ENCODE assay signal across 23 cellular contexts in genomic region chr17:81246343-81246670, GRCh38. TPM values are rescaled to one million over a fixed set of nuclear protein-coding genes. Genes with fewer than 3 reads are reported as not detected.
A peak's percentile ranks its signal among the peaks of the same experiment; 100 is the strongest.
DNase-seq lines count a peak whose midpoint lies in the region; ATAC-seq and TF ChIP-seq lines count a peak whose summit lies in the region.
"Had no signal": no experiment of that assay in that cellular context is flagged by ENCODE, and none has a peak within 500 bp of the region (broad histone marks: within the 10 kb centered on the region; RNA-seq: fewer than 3 reads in every experiment).

No MANE protein-coding gene starts in this region.

- peaks cover 19 to 20% of the 10 kb centered on the region in 2 donors for H3K4me1 Mint-ChIP-seq in stimulated activated naive B cell treated with anti-CD40 and anti-IgM and Interleukin-4, amounts not matched to agents 10 μg/mL and 1 μg/mL and 100 μg/mL, for 72 hours

- peaks cover 20 to 53% of the 10 kb centered on the region in 2 experiments for H3K36me3 ChIP-seq in SK-N-SH (replicated peaks in 1 of 2; ENCODE audit: control insufficient read depth in 1 of 2, insufficient read depth in 2 of 2, low read length in 1 of 2)

- peak; percentile 1; the same call in 1 of the 3 replicates for ATAC-seq in SK-N-SH treated with all-trans-retinoic acid at 6 μM for 48 hours
- peak; percentile 1 for ATAC-seq in left lobe of liver
- no peak for ATAC-seq in stimulated activated naive B cell treated with anti-CD40 and anti-IgM and Interleukin-4, amounts not matched to agents 10 μg/mL and 1 μg/mL and 100 μg/mL, for 72 hours (replicated peaks)
- no peak for ATAC-seq in HG03280 (IDR thresholded peaks at IDR 0.05; ENCODE audit: unreplicated experiment)
- ATAC-seq in HG03571 (IDR thresholded peaks at IDR 0.05; ENCODE audit: unreplicated experiment) = no peak

- CTCF ChIA-PET in SK-N-SH (lab: Yijun Ruan, JAX) = interaction anchor here (1.2 to 2.6 kb wide), 2 partner anchors 8 to 104 kb away, joined by 3 to 11 read pairs; no protein-coding TSS in a partner anchor

- H3K4me3 Mint-ChIP-seq in stimulated activated naive B cell treated with anti-CD40 and anti-IgM and Interleukin-4, amounts not matched to agents 10 μg/mL and 1 μg/mL and 100 μg/mL, for 72 hours = no peak overlapping the region
- H3K4me3 Mint-ChIP-seq: CD8-positive, alpha-beta memory T cell; H9; HFFc6 had no signal

- no peak overlapping the region for H3K4me2 ChIP-seq in SK-N-SH
- H3K4me2 ChIP-seq: KMS-11 had no signal

- 100% methylated on average over 6 of the region's 10 CpGs for WGBS in SK-N-SH (ENCODE audit: low lambda C conversion rate)

- DNase-seq in SK-N-SH (no peak), left lobe of liver (ENCODE audit: low spot score) (no peak)
- DNase-seq in stimulated activated naive B cell treated with anti-CD40 and anti-IgM and Interleukin-4, amounts not matched to agents 10 μg/mL and 1 μg/mL and 100 μg/mL, for 72 hours = no peak
- DNase-seq: AML-193; C1 segment of cervical spinal cord; Calu3; CD8-positive, alpha-beta memory T cell; DMS153; H9; HFFc6; NCI-H1105; NCI-H2029 treated with DMSO at 0.1 percent for 48 hours; NCI-H345; NCI-H524; NCI-H774; NK-92 treated with Interleukin-12 subunit alpha and Interleukin-12 subunit beta, amount 100 ng/mL, for 24 hours had no signal

- no peaks in the 10 kb centered on the region for H3K9me3 ChIP-seq in SK-N-SH

- peaks cover 4% of the 10 kb centered on the region for H3F3A ChIP-seq in SK-N-SH (replicated peaks; ENCODE audit: insufficient read depth)

- no peak overlapping the region for H2AFZ ChIP-seq in SK-N-SH (ENCODE audit: low read depth)

- no peak overlapping the region for H3K9ac ChIP-seq in SK-N-SH
- H3K9ac ChIP-seq: KMS-11 had no signal

- POLR2A ChIA-PET in SK-N-SH (lab: Yijun Ruan, JAX) = no interaction called here

- no peak for TF ChIP-seq EP300 in SK-N-SH (IDR thresholded peaks at IDR 0.05; ENCODE audit: borderline replicate concordance in 1 of 2, low read depth in 1 of 2, low read length in 1 of 2)

- no peak for TF ChIP-seq CTCF in SK-N-SH (IDR thresholded peaks at IDR 0.05)

- no peaks in the 10 kb centered on the region for H3K9me3 Mint-ChIP-seq in stimulated activated naive B cell treated with anti-CD40 and anti-IgM and Interleukin-4, amounts not matched to agents 10 μg/mL and 1 μg/mL and 100 μg/mL, for 72 hours
- H3K9me3 Mint-ChIP-seq: CD8-positive, alpha-beta memory T cell; H9 had no signal

- no peak overlapping the region for H3K4me3 ChIP-seq in SK-N-SH (ENCODE audit: low read depth in 2 of 2, low read length in 1 of 2)
- H3K4me3 ChIP-seq: SJSA1 had no signal

- peaks cover 13% of the 10 kb centered on the region for H4K20me1 ChIP-seq in SK-N-SH (ENCODE audit: insufficient read depth)

- no peaks in the 10 kb centered on the region for H3K9me2 ChIP-seq in SK-N-SH

- H3K27ac ChIP-seq in SK-N-SH (ENCODE audit: low read depth in 2 of 2, low read length in 1 of 2) = no peak overlapping the region
- H3K27ac ChIP-seq: 22Rv1, HL-60, KMS-11, SJSA1 had no signal

- H3K36me3 Mint-ChIP-seq in stimulated activated naive B cell treated with anti-CD40 and anti-IgM and Interleukin-4, amounts not matched to agents 10 μg/mL and 1 μg/mL and 100 μg/mL, for 72 hours = peaks cover 35 to 41% of the 10 kb centered on the region in 2 donors

- TF ChIP-seq RAD21 in SK-N-SH (IDR thresholded peaks at IDR 0.05; ENCODE audit: low read length) = no peak

- no peaks in the 10 kb centered on the region for H3K27me3 Mint-ChIP-seq in stimulated activated naive B cell treated with anti-CD40 and anti-IgM and Interleukin-4, amounts not matched to agents 10 μg/mL and 1 μg/mL and 100 μg/mL, for 72 hours

- H3K79me2 ChIP-seq in SK-N-SH (ENCODE audit: insufficient read depth) = peaks cover 10% of the 10 kb centered on the region; the same call in 1 of the 2 replicates

- no peaks in the 10 kb centered on the region for H3K27me3 ChIP-seq in SK-N-SH (ENCODE audit: insufficient read depth)
- H3K27me3 ChIP-seq: SJSA1 had no signal

- peaks cover 0 to 35% of the 10 kb centered on the region in 2 experiments; a peak in 1 of 4 replicates for H3K4me1 ChIP-seq in SK-N-SH (ENCODE audit: control insufficient read depth in 1 of 2, insufficient read depth in 2 of 2, low read depth in 1 of 2, low read length in 1 of 2)

- peak overlapping the region; percentile 31 for H3K27ac Mint-ChIP-seq in stimulated activated naive B cell treated with anti-CD40 and anti-IgM and Interleukin-4, amounts not matched to agents 10 μg/mL and 1 μg/mL and 100 μg/mL, for 72 hours
- H3K27ac Mint-ChIP-seq: CD8-positive, alpha-beta memory T cell; HFFc6 had no signal

TF ChIP-seq in SK-N-SH treated with all-trans-retinoic acid at 6 μM for 48 hours, 23 proteins besides CTCF, POLR2A, EP300 and RAD21 (continues in another document):
- TF ChIP-seq, protein P1, sequence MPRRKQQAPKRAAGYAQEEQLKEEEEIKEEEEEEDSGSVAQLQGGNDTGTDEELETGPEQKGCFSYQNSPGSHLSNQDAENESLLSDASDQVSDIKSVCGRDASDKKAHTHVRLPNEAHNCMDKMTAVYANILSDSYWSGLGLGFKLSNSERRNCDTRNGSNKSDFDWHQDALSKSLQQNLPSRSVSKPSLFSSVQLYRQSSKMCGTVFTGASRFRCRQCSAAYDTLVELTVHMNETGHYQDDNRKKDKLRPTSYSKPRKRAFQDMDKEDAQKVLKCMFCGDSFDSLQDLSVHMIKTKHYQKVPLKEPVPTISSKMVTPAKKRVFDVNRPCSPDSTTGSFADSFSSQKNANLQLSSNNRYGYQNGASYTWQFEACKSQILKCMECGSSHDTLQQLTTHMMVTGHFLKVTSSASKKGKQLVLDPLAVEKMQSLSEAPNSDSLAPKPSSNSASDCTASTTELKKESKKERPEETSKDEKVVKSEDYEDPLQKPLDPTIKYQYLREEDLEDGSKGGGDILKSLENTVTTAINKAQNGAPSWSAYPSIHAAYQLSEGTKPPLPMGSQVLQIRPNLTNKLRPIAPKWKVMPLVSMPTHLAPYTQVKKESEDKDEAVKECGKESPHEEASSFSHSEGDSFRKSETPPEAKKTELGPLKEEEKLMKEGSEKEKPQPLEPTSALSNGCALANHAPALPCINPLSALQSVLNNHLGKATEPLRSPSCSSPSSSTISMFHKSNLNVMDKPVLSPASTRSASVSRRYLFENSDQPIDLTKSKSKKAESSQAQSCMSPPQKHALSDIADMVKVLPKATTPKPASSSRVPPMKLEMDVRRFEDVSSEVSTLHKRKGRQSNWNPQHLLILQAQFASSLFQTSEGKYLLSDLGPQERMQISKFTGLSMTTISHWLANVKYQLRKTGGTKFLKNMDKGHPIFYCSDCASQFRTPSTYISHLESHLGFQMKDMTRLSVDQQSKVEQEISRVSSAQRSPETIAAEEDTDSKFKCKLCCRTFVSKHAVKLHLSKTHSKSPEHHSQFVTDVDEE (CRISPR knock-in tag; IDR thresholded peaks at IDR 0.05) = no peak
- TF ChIP-seq PPARA (CRISPR knock-in tag; IDR thresholded peaks at IDR 0.05; ENCODE audit: borderline replicate concordance) = no peak

TF ChIP-seq in SK-N-SH, 30 proteins besides CTCF, POLR2A, EP300 and RAD21 (continues in another document):
- TF ChIP-seq RFX5 (IDR thresholded peaks at IDR 0.05; ENCODE audit: low read length) (no peak), REST (IDR thresholded peaks at IDR 0.05; ENCODE audit: low read depth, low read length) (no peak)

RNA-seq across cellular contexts. Expression of gene NDUFAF8, which starts 7.2 kb away (rescaled TPM):
- 194 and 229 TPM in 2 replicates for polyA plus RNA-seq in SK-N-SH (2012; rRNA removed)
- polyA plus RNA-seq in SK-N-SH (2012; cell fraction: cytosol; rRNA removed) = 230 and 349 TPM in 2 replicates
- 139 and 227 TPM in 2 replicates for polyA plus RNA-seq in SK-N-SH (2012; cell fraction: nucleus; rRNA removed)
- total RNA-seq in left lobe of liver = 33.3 TPM

RNA-seq across cellular contexts. Expression of gene TEPSIN, which starts 7.5 kb away (rescaled TPM):
- polyA plus RNA-seq in SK-N-SH (2012; rRNA removed) = 35.3 and 36.1 TPM in 2 replicates
- 4.6 and 9.6 TPM in 2 replicates for polyA plus RNA-seq in SK-N-SH (2012; cell fraction: cytosol; rRNA removed)
- 379 and 617 TPM in 2 replicates for polyA plus RNA-seq in SK-N-SH (2012; cell fraction: nucleus; rRNA removed)
- total RNA-seq in left lobe of liver = 33.9 TPM

RNA-seq across cellular contexts. Expression of gene CEP131, which starts 23.5 kb away (rescaled TPM):
- polyA plus RNA-seq in SK-N-SH (2012; rRNA removed) = 26.5 and 34.8 TPM in 2 replicates
- 12.9 and 16.3 TPM in 2 replicates for polyA plus RNA-seq in SK-N-SH (2012; cell fraction: cytosol; rRNA removed)
- polyA plus RNA-seq in SK-N-SH (2012; cell fraction: nucleus; rRNA removed) = 196 and 378 TPM in 2 replicates
- total RNA-seq in left lobe of liver = 2.1 TPM

RNA-seq across cellular contexts. Expression of gene SLC38A10, which starts 48.8 kb away (rescaled TPM):
- polyA plus RNA-seq in SK-N-SH (2012; rRNA removed) = 64.3 and 82.2 TPM in 2 replicates
- polyA plus RNA-seq in SK-N-SH (2012; cell fraction: cytosol; rRNA removed) = 29.3 and 49.2 TPM in 2 replicates
- polyA plus RNA-seq in SK-N-SH (2012; cell fraction: nucleus; rRNA removed) = 190 and 211 TPM in 2 replicates
- total RNA-seq in left lobe of liver = 101 TPM

Comparison
In these comparisons a context has a peak if more than half of its experiments do, and no peak if none do; other contexts are left out.
1. ATAC-seq: peak in SK-N-SH treated with all-trans-retinoic acid at 6 μM for 48 hours (single experiment) and left lobe of liver (single experiment); none in stimulated activated naive B cell treated with anti-CD40 and anti-IgM and Interleukin-4, amounts not matched to agents 10 μg/mL and 1 μg/mL and 100 μg/mL, for 72 hours (0 of 2), HG03280 (single experiment) and HG03571 (single experiment).